ENCODE assay signal across 8 cellular contexts in the genomic region with DNA sequence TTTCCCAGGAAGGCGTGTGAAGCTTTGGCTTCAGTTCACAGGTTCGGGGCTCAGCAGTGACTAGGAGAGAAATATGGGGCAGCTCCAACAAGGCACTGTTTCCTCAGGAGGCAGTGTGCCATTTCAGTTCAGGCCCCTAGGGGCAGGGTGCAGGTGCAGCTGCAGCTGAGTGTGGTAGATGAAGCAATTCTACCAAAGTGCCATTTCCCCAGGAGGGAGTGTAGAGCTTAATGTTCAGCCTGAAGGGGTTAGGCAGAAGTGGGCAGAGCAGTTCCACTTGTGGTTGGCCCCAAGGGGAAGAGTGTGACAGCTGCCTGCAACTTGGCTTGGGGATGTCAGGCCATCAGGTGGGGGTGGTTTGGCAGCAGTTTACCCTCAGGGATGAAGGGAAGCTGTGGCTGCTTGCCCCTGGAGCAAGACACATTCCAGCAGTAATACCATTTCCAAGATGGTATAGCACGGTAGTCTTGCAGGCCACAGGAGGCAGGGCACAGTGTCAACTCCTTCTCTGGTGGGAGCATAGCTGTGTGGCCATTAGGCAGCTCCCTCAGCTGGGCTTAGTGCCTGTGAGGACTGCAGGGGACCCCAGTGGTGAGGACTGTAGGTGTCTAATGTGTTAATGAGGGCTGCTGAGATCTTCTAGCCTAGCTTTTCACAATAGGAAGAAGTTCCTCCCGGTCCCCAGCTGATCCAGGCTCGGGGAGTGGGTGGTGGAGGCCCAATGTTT. TPM values are rescaled to one million over a fixed set of nuclear protein-coding genes. Genes with fewer than 3 reads are reported as not detected.
DNase-seq lines count a peak whose midpoint lies in the region; ATAC-seq and TF ChIP-seq lines count a peak whose summit lies in the region.

No MANE protein-coding gene starts in this region.

- H3K27ac ChIP-seq in Panc1 (ENCODE audit: low read length) = no peak overlapping the region
- H3K27ac ChIP-seq in effector memory CD4-positive, alpha-beta T cell (ENCODE audit: insufficient read depth, low read length, poor library complexity, severe bottlenecking) = no peak overlapping the region
- no peak overlapping the region for H3K27ac ChIP-seq in dorsolateral prefrontal cortex

- no peaks in the 10 kb centered on the region for H3K9me3 ChIP-seq in Panc1 (ENCODE audit: control insufficient read depth, insufficient read depth, low read depth, low read length)
- no peaks in the 10 kb centered on the region for H3K9me3 ChIP-seq in effector memory CD4-positive, alpha-beta T cell (ENCODE audit: control insufficient read depth, low read length)

- CTCF ChIA-PET in Panc1 (lab: Charles Lee) = no interaction called here

- H3K4me1 ChIP-seq in Panc1 (ENCODE audit: control insufficient read depth, insufficient read depth, low read length) = no peaks in the 10 kb centered on the region
- no peaks in the 10 kb centered on the region for H3K4me1 ChIP-seq in effector memory CD4-positive, alpha-beta T cell (ENCODE audit: control insufficient read depth, insufficient read depth, low read length, poor library complexity, severe bottlenecking)

- no peak overlapping the region for H3K4me3 ChIP-seq in Panc1 (ENCODE audit: low read depth in 2 of 2, low read length in 2 of 2)
- H3K4me3 ChIP-seq in effector memory CD4-positive, alpha-beta T cell (ENCODE audit: insufficient read depth, low read depth, low read length, poor library complexity, severe bottlenecking) = no peak overlapping the region
- no peak overlapping the region for H3K4me3 ChIP-seq in dorsolateral prefrontal cortex

- POLR2A ChIA-PET in Panc1 (lab: Charles Lee) = no interaction called here

- H3K27me3 ChIP-seq in Panc1 (ENCODE audit: control insufficient read depth, insufficient read depth, low read length) (no peaks in the 10 kb centered on the region; the same call in none of the 2 replicates), dorsolateral prefrontal cortex (peaks cover 0 to 4% (median 0%) of the 10 kb centered on the region in 45 donors)
- H3K27me3 ChIP-seq in effector memory CD4-positive, alpha-beta T cell (replicated peaks; ENCODE audit: control insufficient read depth, insufficient read depth, low read length, poor library complexity, severe bottlenecking) = no peaks in the 10 kb centered on the region

- no peaks in the 10 kb centered on the region for H3K36me3 ChIP-seq in Panc1 (ENCODE audit: control insufficient read depth, insufficient read depth, low read length)
- no peaks in the 10 kb centered on the region for H3K36me3 ChIP-seq in effector memory CD4-positive, alpha-beta T cell (ENCODE audit: control insufficient read depth, insufficient read depth, low read length)

- TF ChIP-seq CTCF in GM10266 (IDR thresholded peaks at IDR 0.05; ENCODE audit: control insufficient read depth, insufficient read depth, low read depth, missing control alignments) (peak; percentile 46), Panc1 (IDR thresholded peaks at IDR 0.05) (peak; percentile 22), dorsolateral prefrontal cortex (IDR thresholded peaks at IDR 0.05 in 54 of 56, conservative IDR thresholded peaks at IDR 0.05 in 2 of 56; ENCODE audit: low read depth in 1 of 56, partially characterized antibody in 56 of 56) (peak in 4 of 56 donors; percentile 15 to 34 (median 18))

- intact Hi-C loops in Panc1 (cut with micrococcal nuclease; ENCODE audit: unreplicated experiment) (no loop called here), dorsolateral prefrontal cortex (cut with DNase I) (no loop called here)

- peak; percentile 95 for ATAC-seq in GM19397 (IDR thresholded peaks at IDR 0.05; ENCODE audit: unreplicated experiment)
- ATAC-seq in HG03342 (IDR thresholded peaks at IDR 0.05; ENCODE audit: unreplicated experiment) = peak; percentile 88
- ATAC-seq in Panc1 = peak; percentile 76
- ATAC-seq in left lobe of liver = peak; percentile 77

- peak; percentile 33 for DNase-seq in GM10266 (ENCODE audit: extremely low spot score)
- DNase-seq in Panc1 (ENCODE audit: low read depth, low spot score) = peak; percentile 7
- no peak for DNase-seq in left lobe of liver (ENCODE audit: low spot score)
- no peak for DNase-seq in effector memory CD4-positive, alpha-beta T cell
- no peak for DNase-seq in mesenteric fat pad (ENCODE audit: low spot score)
- DNase-seq in dorsolateral prefrontal cortex = no peak

- no TSS peak for BruUV-seq in Panc1 (replicated peaks; lab: Mats Ljungman, UMichigan)

- in situ Hi-C loops in Panc1 (cut with HindIII; ENCODE audit: low pct_unique_long_range_greater_than_20kb, low sequenced_read_pairs) = no loop called here

RNA-seq across cellular contexts. Expression of a gene that starts 34.7 kb away (rescaled TPM):
- total RNA-seq in Panc1 (2021; ENCODE audit: unreplicated experiment) (not detected), left lobe of liver (not detected), mesenteric fat pad (not detected), dorsolateral prefrontal cortex (under 1 TPM in 3 of 120 experiments, not detected in 117; 0.06 to 0.38 (median 0.23) TPM)
- not detected for polyA plus RNA-seq in Panc1 (2012; ENCODE audit: insufficient read length)

Comparison
In these comparisons a context has a peak if more than half of its experiments do, and no peak if none do; other contexts are left out.
1. DNase-seq: peak in GM10266 (single experiment) and Panc1 (single experiment); none in left lobe of liver (single experiment), effector memory CD4-positive, alpha-beta T cell (0 of 3), mesenteric fat pad (single experiment) and dorsolateral prefrontal cortex (0 of 10).
2. Peak in every context shown above with its lines, with median percentiles within 50 percentile points of each other: ATAC-seq.